8 cellular contexts compared by ENCODE assay signal in the genomic region with DNA sequence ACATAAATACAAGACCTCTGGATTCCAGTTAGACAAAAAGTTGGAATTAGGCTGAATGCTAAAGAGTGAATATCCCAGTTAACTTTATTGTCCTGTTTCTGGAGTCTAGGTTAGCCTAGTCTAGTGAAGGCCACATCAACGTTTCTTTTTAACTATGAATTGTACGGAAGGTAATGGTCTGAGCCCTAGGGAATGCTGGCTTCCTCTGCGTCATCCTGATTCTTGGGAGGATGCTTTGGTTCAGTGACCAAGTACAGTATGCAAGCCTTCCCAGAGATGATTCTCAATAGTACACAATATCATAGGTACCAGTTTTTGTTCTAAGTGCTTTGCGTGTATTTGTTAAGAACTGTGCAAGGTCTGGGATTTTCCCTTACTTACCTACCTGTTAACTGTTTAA.
"Had no signal": no experiment of that assay in that cellular context is flagged by ENCODE, and none has a peak within 500 bp of the region (broad histone marks: within the 10 kb centered on the region; RNA-seq: fewer than 3 reads in every experiment).

No MANE protein-coding gene starts in this region.

- H3K4me2 ChIP-seq: GM23338 had no signal

- H3K27ac Mint-ChIP-seq: GM23338, H9 had no signal

- H2AFZ ChIP-seq: GM23338 had no signal

- H3K9me3 Mint-ChIP-seq: GM23338, H9 had no signal

- H3K4me3 Mint-ChIP-seq: GM23338, H9 had no signal

- H3K4me1 Mint-ChIP-seq: GM23338 had no signal

- H3K4me3 ChIP-seq: GM23338, K562 had no signal

- FAIRE-seq: H1, H54, HTR-8/SVneo, K562 had no signal

- DNase-seq: H9, HCEC 1CT, IMR-90 had no signal
